In the genomic region with DNA sequence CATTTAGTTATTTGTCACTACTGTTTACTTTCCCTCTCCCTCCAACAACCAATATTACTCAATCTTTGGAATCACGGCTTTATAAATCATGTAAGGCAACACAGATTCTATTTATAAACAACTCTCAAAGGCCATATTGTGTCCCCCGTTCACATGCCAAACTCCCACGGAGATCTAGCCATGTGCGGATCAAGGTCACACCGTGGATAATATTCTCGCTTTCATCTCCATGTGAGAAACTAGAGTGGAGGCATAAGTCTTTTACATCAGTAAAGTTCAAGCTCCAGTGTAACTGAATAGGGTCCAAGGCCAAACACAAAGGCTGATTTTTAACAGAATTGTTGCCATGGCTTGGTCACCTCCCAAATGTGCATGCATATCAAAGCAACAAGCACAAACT, we compare ENCODE assay signal across 1 cellular context.
A peak's percentile ranks its signal among the peaks of the same experiment; 100 is the strongest.
TF ChIP-seq lines count a peak whose summit lies in the region.

No MANE protein-coding gene starts in this region.

TF ChIP-seq in HepG2, 621 proteins besides CTCF, POLR2A, EP300 and RAD21 (continued from another document):
- TF ChIP-seq RARA (CRISPR knock-in tag; IDR thresholded peaks at IDR 0.05) (peak; percentile 72), RFX5 (IDR thresholded peaks at IDR 0.05; ENCODE audit: low read depth, low read length) (no peak), KLF13 (CRISPR knock-in tag; IDR thresholded peaks at IDR 0.05) (no peak), REPIN1 (CRISPR knock-in tag; IDR thresholded peaks at IDR 0.05; ENCODE audit: borderline replicate concordance, low read depth) (no peak), ZNF225 (CRISPR knock-in tag; IDR thresholded peaks at IDR 0.05) (no peak), NR2F6 (IDR thresholded peaks at IDR 0.05) (no peak), NR2F6 (CRISPR knock-in tag; IDR thresholded peaks at IDR 0.05) (no peak), RXRA (CRISPR knock-in tag; IDR thresholded peaks at IDR 0.05) (no peak; the same call in 1 of the 2 replicates), ZNF616 (CRISPR knock-in tag; IDR thresholded peaks at IDR 0.05; ENCODE audit: low read depth) (no peak), CEBPB (IDR thresholded peaks at IDR 0.05; ENCODE audit: borderline replicate concordance, low read depth, low read length) (peak; percentile 10; the same call in 1 of the 2 replicates), SOX13 (IDR thresholded peaks at IDR 0.05) (no peak), SOX13 (CRISPR knock-in tag; conservative IDR thresholded peaks at IDR 0.05 in 1 of 2, IDR thresholded peaks at IDR 0.05 in 1 of 2) (peak in 1 of 2 experiments; percentile 81; a peak in 2 of 4 replicates), RAD51 (IDR thresholded peaks at IDR 0.05; ENCODE audit: borderline replicate concordance) (no peak), MYC (CRISPR knock-in tag; IDR thresholded peaks at IDR 0.05; ENCODE audit: borderline replicate concordance) (no peak), SAFB2 (CRISPR knock-in tag; IDR thresholded peaks at IDR 0.05; ENCODE audit: borderline replicate concordance, low read depth) (no peak), SAP130 (CRISPR knock-in tag; IDR thresholded peaks at IDR 0.05; ENCODE audit: low read depth) (peak; percentile 36; the same call in 1 of the 2 replicates), ZNF124 (CRISPR knock-in tag; IDR thresholded peaks at IDR 0.05) (no peak), NCOR1 (IDR thresholded peaks at IDR 0.05; ENCODE audit: borderline replicate concordance, low read length) (peak; percentile 73; the same call in 1 of the 2 replicates), NKX3-1 (CRISPR knock-in tag; IDR thresholded peaks at IDR 0.05) (no peak), KLF9 (CRISPR knock-in tag; IDR thresholded peaks at IDR 0.05; ENCODE audit: low read depth) (no peak), MXI1 (IDR thresholded peaks at IDR 0.05; ENCODE audit: borderline replicate concordance, low read depth, low read length) (no peak), ZNF546 (CRISPR knock-in tag; conservative IDR thresholded peaks at IDR 0.05) (no peak), SOX6 (IDR thresholded peaks at IDR 0.05) (no peak), SOX6 (CRISPR knock-in tag; IDR thresholded peaks at IDR 0.05) (peak; percentile 81), FOXO1 (CRISPR knock-in tag; IDR thresholded peaks at IDR 0.05) (peak; percentile 46; the same call in 1 of the 2 replicates), ZNF333 (CRISPR knock-in tag; IDR thresholded peaks at IDR 0.05; ENCODE audit: borderline replicate concordance) (no peak), GTF2F1 (IDR thresholded peaks at IDR 0.05; ENCODE audit: low read length) (no peak), NFATC3 (CRISPR knock-in tag; IDR thresholded peaks at IDR 0.05) (no peak), SIN3A (IDR thresholded peaks at IDR 0.05; ENCODE audit: borderline replicate concordance, low read depth, low read length) (no peak), SP5 (CRISPR knock-in tag; IDR thresholded peaks at IDR 0.05; ENCODE audit: borderline replicate concordance, low read depth) (no peak), ATF1 (CRISPR knock-in tag; IDR thresholded peaks at IDR 0.05) (no peak), TCF7 (IDR thresholded peaks at IDR 0.05; ENCODE audit: low read depth) (peak; percentile 57), SRSF9 (IDR thresholded peaks at IDR 0.05; ENCODE audit: borderline replicate concordance, insufficient read depth, low read depth, low read length, poor library complexity, severe bottlenecking) (no peak), ZNF629 (CRISPR knock-in tag; conservative IDR thresholded peaks at IDR 0.05) (no peak), NR2F1 (CRISPR knock-in tag; IDR thresholded peaks at IDR 0.05) (no peak), TSC22D2 (CRISPR knock-in tag; IDR thresholded peaks at IDR 0.05; ENCODE audit: borderline replicate concordance) (no peak), ZNF703 (CRISPR knock-in tag; IDR thresholded peaks at IDR 0.05; ENCODE audit: borderline replicate concordance) (no peak)
- TF ChIP-seq, protein P1, sequence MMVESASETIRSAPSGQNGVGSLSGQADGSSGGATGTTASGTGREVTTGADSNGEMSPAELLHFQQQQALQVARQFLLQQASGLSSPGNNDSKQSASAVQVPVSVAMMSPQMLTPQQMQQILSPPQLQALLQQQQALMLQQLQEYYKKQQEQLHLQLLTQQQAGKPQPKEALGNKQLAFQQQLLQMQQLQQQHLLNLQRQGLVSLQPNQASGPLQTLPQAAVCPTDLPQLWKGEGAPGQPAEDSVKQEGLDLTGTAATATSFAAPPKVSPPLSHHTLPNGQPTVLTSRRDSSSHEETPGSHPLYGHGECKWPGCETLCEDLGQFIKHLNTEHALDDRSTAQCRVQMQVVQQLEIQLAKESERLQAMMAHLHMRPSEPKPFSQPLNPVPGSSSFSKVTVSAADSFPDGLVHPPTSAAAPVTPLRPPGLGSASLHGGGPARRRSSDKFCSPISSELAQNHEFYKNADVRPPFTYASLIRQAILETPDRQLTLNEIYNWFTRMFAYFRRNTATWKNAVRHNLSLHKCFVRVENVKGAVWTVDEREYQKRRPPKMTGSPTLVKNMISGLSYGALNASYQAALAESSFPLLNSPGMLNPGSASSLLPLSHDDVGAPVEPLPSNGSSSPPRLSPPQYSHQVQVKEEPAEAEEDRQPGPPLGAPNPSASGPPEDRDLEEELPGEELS (CRISPR knock-in tag; IDR thresholded peaks at IDR 0.05) = 0 out of 2 replicates have a peak, but pooled peaks have one; percentile 41
- TF ChIP-seq, protein P2, sequence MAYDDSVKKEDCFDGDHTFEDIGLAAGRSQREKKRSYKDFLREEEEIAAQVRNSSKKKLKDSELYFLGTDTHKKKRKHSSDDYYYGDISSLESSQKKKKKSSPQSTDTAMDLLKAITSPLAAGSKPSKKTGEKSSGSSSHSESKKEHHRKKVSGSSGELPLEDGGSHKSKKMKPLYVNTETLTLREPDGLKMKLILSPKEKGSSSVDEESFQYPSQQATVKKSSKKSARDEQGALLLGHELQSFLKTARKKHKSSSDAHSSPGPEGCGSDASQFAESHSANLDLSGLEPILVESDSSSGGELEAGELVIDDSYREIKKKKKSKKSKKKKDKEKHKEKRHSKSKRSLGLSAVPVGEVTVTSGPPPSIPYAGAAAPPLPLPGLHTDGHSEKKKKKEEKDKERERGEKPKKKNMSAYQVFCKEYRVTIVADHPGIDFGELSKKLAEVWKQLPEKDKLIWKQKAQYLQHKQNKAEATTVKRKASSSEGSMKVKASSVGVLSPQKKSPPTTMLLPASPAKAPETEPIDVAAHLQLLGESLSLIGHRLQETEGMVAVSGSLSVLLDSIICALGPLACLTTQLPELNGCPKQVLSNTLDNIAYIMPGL (CRISPR knock-in tag; IDR thresholded peaks at IDR 0.05; ENCODE audit: borderline replicate concordance in 1 of 2, low read depth in 1 of 2) = no peak
- TF ChIP-seq, protein P3, sequence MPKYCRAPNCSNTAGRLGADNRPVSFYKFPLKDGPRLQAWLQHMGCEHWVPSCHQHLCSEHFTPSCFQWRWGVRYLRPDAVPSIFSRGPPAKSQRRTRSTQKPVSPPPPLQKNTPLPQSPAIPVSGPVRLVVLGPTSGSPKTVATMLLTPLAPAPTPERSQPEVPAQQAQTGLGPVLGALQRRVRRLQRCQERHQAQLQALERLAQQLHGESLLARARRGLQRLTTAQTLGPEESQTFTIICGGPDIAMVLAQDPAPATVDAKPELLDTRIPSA (CRISPR knock-in tag; IDR thresholded peaks at IDR 0.05; ENCODE audit: borderline replicate concordance) = no peak
- TF ChIP-seq, protein P4, sequence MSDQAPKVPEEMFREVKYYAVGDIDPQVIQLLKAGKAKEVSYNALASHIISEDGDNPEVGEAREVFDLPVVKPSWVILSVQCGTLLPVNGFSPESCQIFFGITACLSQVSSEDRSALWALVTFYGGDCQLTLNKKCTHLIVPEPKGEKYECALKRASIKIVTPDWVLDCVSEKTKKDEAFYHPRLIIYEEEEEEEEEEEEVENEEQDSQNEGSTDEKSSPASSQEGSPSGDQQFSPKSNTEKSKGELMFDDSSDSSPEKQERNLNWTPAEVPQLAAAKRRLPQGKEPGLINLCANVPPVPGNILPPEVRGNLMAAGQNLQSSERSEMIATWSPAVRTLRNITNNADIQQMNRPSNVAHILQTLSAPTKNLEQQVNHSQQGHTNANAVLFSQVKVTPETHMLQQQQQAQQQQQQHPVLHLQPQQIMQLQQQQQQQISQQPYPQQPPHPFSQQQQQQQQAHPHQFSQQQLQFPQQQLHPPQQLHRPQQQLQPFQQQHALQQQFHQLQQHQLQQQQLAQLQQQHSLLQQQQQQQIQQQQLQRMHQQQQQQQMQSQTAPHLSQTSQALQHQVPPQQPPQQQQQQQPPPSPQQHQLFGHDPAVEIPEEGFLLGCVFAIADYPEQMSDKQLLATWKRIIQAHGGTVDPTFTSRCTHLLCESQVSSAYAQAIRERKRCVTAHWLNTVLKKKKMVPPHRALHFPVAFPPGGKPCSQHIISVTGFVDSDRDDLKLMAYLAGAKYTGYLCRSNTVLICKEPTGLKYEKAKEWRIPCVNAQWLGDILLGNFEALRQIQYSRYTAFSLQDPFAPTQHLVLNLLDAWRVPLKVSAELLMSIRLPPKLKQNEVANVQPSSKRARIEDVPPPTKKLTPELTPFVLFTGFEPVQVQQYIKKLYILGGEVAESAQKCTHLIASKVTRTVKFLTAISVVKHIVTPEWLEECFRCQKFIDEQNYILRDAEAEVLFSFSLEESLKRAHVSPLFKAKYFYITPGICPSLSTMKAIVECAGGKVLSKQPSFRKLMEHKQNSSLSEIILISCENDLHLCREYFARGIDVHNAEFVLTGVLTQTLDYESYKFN (CRISPR knock-in tag; conservative IDR thresholded peaks at IDR 0.05) = peak; percentile 74
